ENCODE assay signal across 22 cellular contexts in genomic region chr11:70389191-70389590, GRCh38. TPM values are rescaled to one million over a fixed set of nuclear protein-coding genes. Genes with fewer than 3 reads are reported as not detected.
"Had no signal": no experiment of that assay in that cellular context is flagged by ENCODE, and none has a peak within 500 bp of the region (broad histone marks: within the 10 kb centered on the region; RNA-seq: fewer than 3 reads in every experiment).

No MANE protein-coding gene starts in this region.

- H3K4me3 ChIP-seq: coronary artery, esophagus muscularis mucosa, gastroesophageal sphincter, heart left ventricle, mucosa of descending colon, ovary, right lobe of liver, stomach, upper lobe of left lung had no signal

- H3K27me3 ChIP-seq: esophagus muscularis mucosa, gastroesophageal sphincter, ovary, right lobe of liver, upper lobe of left lung had no signal

- H3K9me3 ChIP-seq: esophagus muscularis mucosa, gastroesophageal sphincter, heart left ventricle, mucosa of descending colon, ovary, right lobe of liver, stomach, upper lobe of left lung had no signal

- DNase-seq: activated CD4-positive, alpha-beta T cell treated with anti-CD3 and anti-CD28 coated beads, Interleukin-2, amount 10 ng/mL, durations not matched to agents 7 days and 5 days; activated CD8-positive, alpha-beta T cell treated with anti-CD3 and anti-CD28 coated beads, Interleukin-2, amount 10 ng/mL, durations not matched to agents 7 days and 5 days; activated naive CD4-positive, alpha-beta T cell treated with anti-CD3 and anti-CD28 coated beads, Interleukin-2, amount 50 U/mL, for 16 hours; activated T-cell treated with anti-CD3 and anti-CD28 coated beads, Interleukin-2, amount 50 U/mL, for 24 hours; heart left ventricle; kidney glomerular epithelial cell; left ventricle myocardium superior; mucosa of descending colon; naive B cell; ovary; right lobe of liver; small intestine; stimulated activated CD4-positive, alpha-beta T cell treated with anti-CD3 and anti-CD28 coated beads, Interleukin-4, amount 100 ng/mL, for 1 hour; stomach; T-cell; T-helper 9 cell; upper lobe of left lung had no signal

- H3K27ac ChIP-seq: coronary artery, esophagus muscularis mucosa, gastroesophageal sphincter, heart left ventricle, ovary, right lobe of liver, stomach, upper lobe of left lung had no signal

- H3K36me3 ChIP-seq: ovary had no signal

- H3K9me3 Mint-ChIP-seq: activated CD4-positive, alpha-beta T cell treated with anti-CD3 and anti-CD28 coated beads, Interleukin-2, amount 10 ng/mL, durations not matched to agents 7 days and 5 days; activated T-cell treated with anti-CD3 and anti-CD28 coated beads, Interleukin-2, amount 50 U/mL, for 24 hours; central memory CD8-positive, alpha-beta T cell; T-cell had no signal

- H3K4me3 Mint-ChIP-seq: activated CD4-positive, alpha-beta T cell treated with anti-CD3 and anti-CD28 coated beads, Interleukin-2, amount 10 ng/mL, durations not matched to agents 7 days and 5 days; activated CD8-positive, alpha-beta T cell treated with anti-CD3 and anti-CD28 coated beads, Interleukin-2, amount 10 ng/mL, durations not matched to agents 7 days and 5 days; activated T-cell treated with anti-CD3 and anti-CD28 coated beads, Interleukin-2, amount 50 U/mL, for 24 hours; central memory CD8-positive, alpha-beta T cell; naive B cell; stimulated activated effector memory CD8-positive, alpha-beta T cell treated with anti-CD3 and anti-CD28 coated beads, Interleukin-12 subunit alpha, Interleukin-12 subunit beta, amount 100 ng/mL, for 72 hours; T-cell had no signal

- H3K4me1 ChIP-seq: heart left ventricle, right lobe of liver, upper lobe of left lung had no signal

- H3K4me1 Mint-ChIP-seq: activated CD4-positive, alpha-beta T cell treated with anti-CD3 and anti-CD28 coated beads, Interleukin-2, amount 10 ng/mL, durations not matched to agents 7 days and 5 days; central memory CD8-positive, alpha-beta T cell; stimulated activated effector memory CD8-positive, alpha-beta T cell treated with anti-CD3 and anti-CD28 coated beads, Interleukin-12 subunit alpha, Interleukin-12 subunit beta, amount 100 ng/mL, for 72 hours; T-cell had no signal

- ATAC-seq: activated CD8-positive, alpha-beta T cell treated with anti-CD3 and anti-CD28 coated beads, Interleukin-2, amount 10 ng/mL, durations not matched to agents 7 days and 5 days; gastroesophageal sphincter; heart left ventricle; left ventricle myocardium superior; mucosa of descending colon; right lobe of liver; stimulated activated effector memory CD8-positive, alpha-beta T cell treated with anti-CD3 and anti-CD28 coated beads, Interleukin-12 subunit alpha, Interleukin-12 subunit beta, amount 100 ng/mL, for 72 hours; T-cell had no signal

- H3K27ac Mint-ChIP-seq: activated CD4-positive, alpha-beta T cell treated with anti-CD3 and anti-CD28 coated beads, Interleukin-2, amount 10 ng/mL, durations not matched to agents 7 days and 5 days; activated CD8-positive, alpha-beta T cell treated with anti-CD3 and anti-CD28 coated beads, Interleukin-2, amount 10 ng/mL, durations not matched to agents 7 days and 5 days; activated T-cell treated with anti-CD3 and anti-CD28 coated beads, Interleukin-2, amount 50 U/mL, for 24 hours; naive B cell; stimulated activated effector memory CD8-positive, alpha-beta T cell treated with anti-CD3 and anti-CD28 coated beads, Interleukin-12 subunit alpha, Interleukin-12 subunit beta, amount 100 ng/mL, for 72 hours; T-cell had no signal

RNA-seq across cellular contexts. Expression of gene CTTN, which starts 9.1 kb away (rescaled TPM):
- total RNA-seq: activated CD8-positive, alpha-beta T cell treated with anti-CD3 and anti-CD28 coated beads, Interleukin-2, amount 10 ng/mL, durations not matched to agents 7 days and 5 days had no signal
